ENCODE assay signal across 5 cellular contexts in genomic region chr6:35432702-35433101, GRCh38. TPM values are rescaled to one million over a fixed set of nuclear protein-coding genes. Genes with fewer than 3 reads are reported as not detected.
DNase-seq lines count a peak whose midpoint lies in the region; ATAC-seq, FAIRE-seq and TF ChIP-seq lines count a peak whose summit lies in the region.
"Not testable (repeated sequence)": the region's sequence is repeated elsewhere in the genome, so short reads cannot be mapped to it uniquely, and the experiment has no call there.

No MANE protein-coding gene starts in this region.

- DNase-seq in K562 (ENCODE audit: extremely low read depth in 1 of 4, low spot score in 3 of 4); HepG2 (ENCODE audit: low spot score); transverse colon: not testable (repeated sequence)

- not testable (repeated sequence) for H3K36me3 ChIP-seq in HEK293 (ENCODE audit: control insufficient read depth in 2 of 2, insufficient read depth in 1 of 2, low read length in 2 of 2); K562 (ENCODE audit: control insufficient read depth, insufficient read depth, low read length); HepG2 (replicated peaks in 1 of 2; ENCODE audit: control insufficient read depth in 1 of 2, insufficient read depth in 2 of 2, low read length in 2 of 2); transverse colon

- POLR2A ChIA-PET in HEK293 (lab: Yijun Ruan, JAX): interaction anchor here (0.9 kb wide), 2 partner anchors 9 to 26 kb away, joined by 3 read pairs; no protein-coding TSS in a partner anchor
- POLR2A ChIA-PET in K562 (lab: Yijun Ruan, JAX); HepG2 (lab: Yijun Ruan, JAX): not testable (repeated sequence)

- not testable (repeated sequence) for H3K4me2 ChIP-seq in K562 (ENCODE audit: insufficient read depth, low read length); HepG2 (ENCODE audit: low read depth, low read length)

- H4K20me1 ChIP-seq in K562 (replicated peaks; ENCODE audit: control insufficient read depth, insufficient read depth, low read length); HepG2 (ENCODE audit: insufficient read depth, low read length): not testable (repeated sequence)

- WGBS in K562 (ENCODE audit: insufficient coverage, low coverage, missing lambda C conversion rate): 10% methylated on average over 3 of the region's 3 CpGs
- 42% methylated on average over 3 of the region's 3 CpGs for WGBS in HepG2 (ENCODE audit: low lambda C conversion rate)
- WGBS in transverse colon (ENCODE audit: low coverage in 1 of 2), 2 donors: 59 to 87% methylated on average over 2 to 3 of the region's 3 CpGs

- TF ChIP-seq CTCF in HEK293 (tag by site-specific recombination; IDR thresholded peaks at IDR 0.05); VCaP (conservative IDR thresholded peaks at IDR 0.05); K562 (IDR thresholded peaks at IDR 0.05 in 2 of 3, conservative IDR thresholded peaks at IDR 0.05 in 1 of 3; ENCODE audit: insufficient read depth in 2 of 3, low read depth in 1 of 3, low read length in 3 of 3); HepG2 (CRISPR knock-in tag; IDR thresholded peaks at IDR 0.05); transverse colon (IDR thresholded peaks at IDR 0.05): not testable (repeated sequence)

- in situ Hi-C loops in K562 (cut with MboI); HepG2 (cut with HindIII; ENCODE audit: extremely low pct_ligation_motif_present, low pct_unique_long_range_greater_than_20kb): not testable (repeated sequence)
- in situ Hi-C loops in transverse colon (cut with MboI; ENCODE audit: low pct_ligation_motif_present in 1 of 4, low pct_unique_long_range_greater_than_20kb in 1 of 4, low sequenced_read_pairs in 3 of 4): loop anchor here in 1 of 4 donors (25.0 kb wide), 1 partner anchor 120 kb away; no protein-coding TSS in a partner anchor

- not testable (repeated sequence) for H3K4me3 ChIP-seq in HEK293 (ENCODE audit: low read depth, low read length); K562; HepG2 (replicated peaks in 1 of 3; ENCODE audit: insufficient read depth in 1 of 3, low read depth in 2 of 3, low read length in 3 of 3); transverse colon

- H3K27me3 ChIP-seq in K562 (ENCODE audit: control insufficient read depth in 2 of 2, insufficient read depth in 2 of 2, low read length in 2 of 2); transverse colon: not testable (repeated sequence)
- peaks cover 2 to 16% of the 10 kb centered on the region in 2 experiments; a peak in 2 of 5 replicates for H3K27me3 ChIP-seq in HepG2 (ENCODE audit: control insufficient read depth in 1 of 2, insufficient read depth in 2 of 2, low read length in 2 of 2)

- ATAC-seq in K562, HepG2: not testable (repeated sequence)

- not testable (repeated sequence) for H2AFZ ChIP-seq in K562 (ENCODE audit: low read depth, low read length); HepG2 (ENCODE audit: low read length)

- H3K9me3 ChIP-seq in HEK293 (ENCODE audit: control insufficient read depth, insufficient read depth, low read depth, low read length); HepG2 (ENCODE audit: low read length); transverse colon: not testable (repeated sequence)
- peaks cover 16% of the 10 kb centered on the region; the same call in 1 of the 2 replicates for H3K9me3 ChIP-seq in K562 (replicated peaks; ENCODE audit: control insufficient read depth, insufficient read depth, low read depth, low read length)

- intact Hi-C loops in K562 (cut with micrococcal nuclease); HepG2 (cut with micrococcal nuclease; ENCODE audit: unreplicated experiment); transverse colon (cut with DNase I; ENCODE audit: low total_unique reads): not testable (repeated sequence)

- not testable (repeated sequence) for H3K79me2 ChIP-seq in K562 (ENCODE audit: control insufficient read depth, insufficient read depth, low read length); HepG2 (ENCODE audit: insufficient read depth, low read length)

- not testable (repeated sequence) for TF ChIP-seq EP300 in K562 (IDR thresholded peaks at IDR 0.05; ENCODE audit: low read length); HepG2 (IDR thresholded peaks at IDR 0.05; ENCODE audit: low read depth in 2 of 2, low read length in 2 of 2); HepG2 (CRISPR knock-in tag; IDR thresholded peaks at IDR 0.05; ENCODE audit: borderline replicate concordance); transverse colon (IDR thresholded peaks at IDR 0.05; ENCODE audit: low read depth)

- CTCF ChIA-PET in HEK293 (lab: Yijun Ruan, JAX): interaction anchor here (1.2 to 6.6 kb wide), 4 partner anchors 10 to 17 kb away, joined by 3 to 39 read pairs (median 5); no protein-coding TSS in a partner anchor
- CTCF ChIA-PET in K562 (lab: Yijun Ruan, JAX; ENCODE audit: low intra/inter-chr PET ratio); HepG2 (lab: Yijun Ruan, JAX; ENCODE audit: low intra/inter-chr PET ratio, low total read pairs): not testable (repeated sequence)

- not testable (repeated sequence) for H3K4me1 ChIP-seq in HEK293 (ENCODE audit: control insufficient read depth, insufficient read depth, low read length)
- H3K4me1 ChIP-seq in K562 (replicated peaks in 1 of 2; ENCODE audit: control insufficient read depth in 2 of 2, insufficient read depth in 2 of 2, low read length in 2 of 2): peaks cover 0 to 13% of the 10 kb centered on the region in 2 experiments; a peak in 2 of 5 replicates
- H3K4me1 ChIP-seq in HepG2 (ENCODE audit: insufficient read depth, low read length): peaks cover 64% of the 10 kb centered on the region
- H3K4me1 ChIP-seq in transverse colon: peaks cover 8 to 42% (median 26%) of the 10 kb centered on the region in 4 donors

- not testable (repeated sequence) for H3K9ac ChIP-seq in K562 (ENCODE audit: insufficient read depth in 1 of 2, low read depth in 2 of 2, low read length in 2 of 2); HepG2 (ENCODE audit: insufficient read depth, low read depth, low read length)

- not testable (repeated sequence) for FAIRE-seq in K562 (lab: Jason Lieb, UNC); HepG2 (lab: Jason Lieb, UNC)

- BruUV-seq in K562 (replicated peaks; lab: Mats Ljungman, UMichigan); HepG2 (replicated peaks; lab: Mats Ljungman, UMichigan): not testable (repeated sequence)

- not testable (repeated sequence) for TF ChIP-seq RAD21 in K562 (CRISPR knock-in tag; conservative IDR thresholded peaks at IDR 0.05 in 1 of 2, IDR thresholded peaks at IDR 0.05 in 1 of 2); HepG2 (CRISPR knock-in tag; IDR thresholded peaks at IDR 0.05)

- H3K9me1 ChIP-seq in K562 (ENCODE audit: control insufficient read depth, insufficient read depth, low read length): not testable (repeated sequence)

- TF ChIP-seq POLR2A in K562 (conservative IDR thresholded peaks at IDR 0.05); HepG2 (IDR thresholded peaks at IDR 0.05; ENCODE audit: insufficient read depth in 1 of 2, low read depth in 2 of 2, low read length in 2 of 2); transverse colon (IDR thresholded peaks at IDR 0.05): not testable (repeated sequence)

- H3K27ac ChIP-seq in HEK293 (ENCODE audit: extremely low read depth, low read depth, low read length); K562 (ENCODE audit: extremely low read depth, low read depth, low read length); HepG2 (ENCODE audit: extremely low read length, insufficient read depth, low read length): not testable (repeated sequence)
- H3K27ac ChIP-seq in VCaP (peak overlapping the region; percentile 39), transverse colon (peak overlapping the region; percentile 48 to 63 (median 54))

RNA-seq across cellular contexts. Expression of gene FANCE, which starts 19.4 kb away (rescaled TPM):
- total RNA-seq in K562 (2011; cell fraction: chromatin; rRNA removed; ENCODE audit: low replicate concordance): 16.1 and 26.5 TPM in 2 replicates
- 19.5 and 21.1 TPM in 2 replicates for total RNA-seq in K562 (2011; cell fraction: nucleolus; rRNA removed)
- 16.1 and 16.4 TPM in 2 replicates for total RNA-seq in K562 (2011; cell fraction: nucleoplasm; rRNA removed)
- 26.7 and 30.2 TPM in 2 replicates for total RNA-seq in K562 (2014; rRNA removed)
- total RNA-seq in K562 (2014; rRNA removed; fragmentation: Illumina TruSeq; extraction: Trizol): 16.1 and 16.8 TPM in 2 replicates
- 14.5 and 14.8 TPM in 2 replicates for total RNA-seq in K562 (2015; rRNA removed; fragmentation: Illumina TruSeq; extraction: Trizol)
- 23.7 and 26.1 TPM in 2 replicates for total RNA-seq in K562 (2021)
- polyA plus RNA-seq in K562 (2011; rRNA removed): 17.0 and 20.4 TPM in 2 replicates
- 19.3 and 22.3 TPM in 2 replicates for polyA plus RNA-seq in K562 (2011; cell fraction: cytosol; rRNA removed)
- 18.2 and 22.0 TPM in 2 replicates for polyA plus RNA-seq in K562 (2011; cell fraction: nucleus; rRNA removed)
- 13.1 and 18.0 TPM in 2 replicates for polyA plus RNA-seq in K562 (2012)
- 17.3 and 18.3 TPM in 2 replicates for polyA plus RNA-seq in K562 (2014; fragmentation: Illumina TruSeq; extraction: Trizol)
- polyA plus RNA-seq in K562 (2014; fragmentation: Nextera tagmentation; extraction: Ambion mirVana): 1 to 10 TPM; 5.7 to 5.9 TPM
- 17.2 and 20.4 TPM in 2 replicates for polyA plus RNA-seq in K562 (2014; rRNA removed)
- polyA minus RNA-seq in K562 (2011; rRNA and poly(A)+ RNA removed): 14.5 and 16.4 TPM in 2 replicates
- 12.4 and 15.0 TPM in 2 replicates for polyA minus RNA-seq in K562 (2011; cell fraction: cytosol; rRNA and poly(A)+ RNA removed)
- 4.8 and 6.6 TPM in 2 replicates for polyA minus RNA-seq in K562 (2011; cell fraction: nucleus; rRNA and poly(A)+ RNA removed)
- 9.7 and 11.2 TPM in 2 replicates for total RNA-seq in HepG2 (2016; rRNA removed; fragmentation: Illumina TruSeq; extraction: Trizol)
- total RNA-seq in HepG2 (2016; cell fraction: cytosol; rRNA removed; fragmentation: Illumina TruSeq; extraction: Trizol; ENCODE audit: low read depth): 1.9 and 2.5 TPM in 2 replicates
- total RNA-seq in HepG2 (2016; cell fraction: insoluble cytoplasmic fraction; rRNA removed; fragmentation: Illumina TruSeq; extraction: Trizol): 9.2 and 10.0 TPM in 2 replicates
- total RNA-seq in HepG2 (2016; cell fraction: membrane; rRNA removed; fragmentation: Illumina TruSeq; extraction: Trizol): 6.3 and 6.7 TPM in 2 replicates
- total RNA-seq in HepG2 (2016; cell fraction: nucleus; rRNA removed; fragmentation: Illumina TruSeq; extraction: Trizol): 4.8 and 7.1 TPM in 2 replicates
- 7.1 and 7.9 TPM in 2 replicates for polyA plus RNA-seq in HepG2 (2011; rRNA removed)
- polyA plus RNA-seq in HepG2 (2011; cell fraction: cytosol; rRNA removed): 6.3 and 6.8 TPM in 2 replicates
- 6.9 and 8.4 TPM in 2 replicates for polyA plus RNA-seq in HepG2 (2011; cell fraction: nucleus; rRNA removed)
- polyA plus RNA-seq in HepG2 (2012): 4.1 and 4.3 TPM in 2 replicates
- polyA plus RNA-seq in HepG2 (2016; cell fraction: cytosol; fragmentation: Illumina TruSeq; extraction: Trizol; ENCODE audit: low read depth): 1.5 and 1.6 TPM in 2 replicates
- polyA plus RNA-seq in HepG2 (2016; cell fraction: insoluble cytoplasmic fraction; fragmentation: Illumina TruSeq; extraction: Trizol; ENCODE audit: low read depth): 7.5 and 8.6 TPM in 2 replicates
- polyA plus RNA-seq in HepG2 (2016; cell fraction: membrane; fragmentation: Illumina TruSeq; extraction: Trizol; ENCODE audit: low read depth): 3.0 and 4.3 TPM in 2 replicates
- polyA plus RNA-seq in HepG2 (2016; cell fraction: nucleus; fragmentation: Illumina TruSeq; extraction: Trizol; ENCODE audit: insufficient read depth, low read depth): 13.2 and 13.8 TPM in 2 replicates
- polyA minus RNA-seq in HepG2 (2011; rRNA and poly(A)+ RNA removed; ENCODE audit: low replicate concordance): 14.3 and 23.1 TPM in 2 replicates
- polyA minus RNA-seq in HepG2 (2011; cell fraction: cytosol; rRNA and poly(A)+ RNA removed): 5.5 TPM in 2 replicates
- polyA minus RNA-seq in HepG2 (2011; cell fraction: nucleus; rRNA and poly(A)+ RNA removed): 1.8 and 2.4 TPM in 2 replicates
- total RNA-seq in transverse colon: 10 to 100 TPM in 1 of 4 donors, 1 to 10 TPM in 2, under 1 TPM in 1; 0.75 to 30.8 (median 3.8) TPM

RNA-seq across cellular contexts. Expression of gene RPL10A, which starts 35.5 kb away (rescaled TPM):
- total RNA-seq in K562 (2011; cell fraction: chromatin; rRNA removed; ENCODE audit: low replicate concordance): 362 and 601 TPM in 2 replicates
- total RNA-seq in K562 (2011; cell fraction: nucleolus; rRNA removed): 935 and 968 TPM in 2 replicates
- 800 and 1,320 TPM in 2 replicates for total RNA-seq in K562 (2011; cell fraction: nucleoplasm; rRNA removed)
- total RNA-seq in K562 (2014; rRNA removed) (2,223 and 2,318 TPM in 2 replicates), K562 (2014; rRNA removed; fragmentation: Illumina TruSeq; extraction: Trizol) (1,978 and 2,020 TPM in 2 replicates), K562 (2015; rRNA removed; fragmentation: Illumina TruSeq; extraction: Trizol) (1,939 and 1,940 TPM in 2 replicates), K562 (2021) (1,856 and 1,978 TPM in 2 replicates), HepG2 (2016; rRNA removed; fragmentation: Illumina TruSeq; extraction: Trizol) (1,854 and 2,285 TPM in 2 replicates), transverse colon (100 to 1,000 TPM; 323 to 991 (median 649) TPM)
- polyA plus RNA-seq in K562 (2011; rRNA removed) (3,124 and 3,130 TPM in 2 replicates), K562 (2014; fragmentation: Illumina TruSeq; extraction: Trizol) (2,585 and 3,193 TPM in 2 replicates), K562 (2014; fragmentation: Nextera tagmentation; extraction: Ambion mirVana) (1,000 to 10,000 TPM; 1,589 to 2,116 TPM), K562 (2014; rRNA removed) (2,844 and 3,237 TPM in 2 replicates), HepG2 (2011; rRNA removed) (2,253 and 2,726 TPM in 2 replicates)
- polyA plus RNA-seq in K562 (2011; cell fraction: cytosol; rRNA removed): 2,866 and 3,308 TPM in 2 replicates
- 2,021 and 2,231 TPM in 2 replicates for polyA plus RNA-seq in K562 (2011; cell fraction: nucleus; rRNA removed)
- 2,102 and 3,298 TPM in 2 replicates for polyA plus RNA-seq in K562 (2012)
- 1,756 and 1,900 TPM in 2 replicates for polyA minus RNA-seq in K562 (2011; rRNA and poly(A)+ RNA removed)
- polyA minus RNA-seq in K562 (2011; cell fraction: cytosol; rRNA and poly(A)+ RNA removed): 874 and 913 TPM in 2 replicates
- polyA minus RNA-seq in K562 (2011; cell fraction: nucleus; rRNA and poly(A)+ RNA removed): 342 and 506 TPM in 2 replicates
- total RNA-seq in HepG2 (2016; cell fraction: cytosol; rRNA removed; fragmentation: Illumina TruSeq; extraction: Trizol; ENCODE audit: low read depth): 2,437 and 2,775 TPM in 2 replicates
- 1,859 and 2,386 TPM in 2 replicates for total RNA-seq in HepG2 (2016; cell fraction: insoluble cytoplasmic fraction; rRNA removed; fragmentation: Illumina TruSeq; extraction: Trizol)
- 4,119 and 4,316 TPM in 2 replicates for total RNA-seq in HepG2 (2016; cell fraction: membrane; rRNA removed; fragmentation: Illumina TruSeq; extraction: Trizol)
- 734 and 771 TPM in 2 replicates for total RNA-seq in HepG2 (2016; cell fraction: nucleus; rRNA removed; fragmentation: Illumina TruSeq; extraction: Trizol)
- 2,315 and 3,589 TPM in 2 replicates for polyA plus RNA-seq in HepG2 (2011; cell fraction: cytosol; rRNA removed)
- 1,402 and 1,561 TPM in 2 replicates for polyA plus RNA-seq in HepG2 (2011; cell fraction: nucleus; rRNA removed)
- 2,161 and 2,246 TPM in 2 replicates for polyA plus RNA-seq in HepG2 (2012)
- 3,096 and 3,343 TPM in 2 replicates for polyA plus RNA-seq in HepG2 (2016; cell fraction: cytosol; fragmentation: Illumina TruSeq; extraction: Trizol; ENCODE audit: low read depth)
- 2,345 and 2,428 TPM in 2 replicates for polyA plus RNA-seq in HepG2 (2016; cell fraction: insoluble cytoplasmic fraction; fragmentation: Illumina TruSeq; extraction: Trizol; ENCODE audit: low read depth)
- 4,116 and 4,234 TPM in 2 replicates for polyA plus RNA-seq in HepG2 (2016; cell fraction: membrane; fragmentation: Illumina TruSeq; extraction: Trizol; ENCODE audit: low read depth)
- 1,389 and 1,424 TPM in 2 replicates for polyA plus RNA-seq in HepG2 (2016; cell fraction: nucleus; fragmentation: Illumina TruSeq; extraction: Trizol; ENCODE audit: insufficient read depth, low read depth)
- 921 and 1,139 TPM in 2 replicates for polyA minus RNA-seq in HepG2 (2011; rRNA and poly(A)+ RNA removed; ENCODE audit: low replicate concordance)
- 630 and 657 TPM in 2 replicates for polyA minus RNA-seq in HepG2 (2011; cell fraction: cytosol; rRNA and poly(A)+ RNA removed)
- polyA minus RNA-seq in HepG2 (2011; cell fraction: nucleus; rRNA and poly(A)+ RNA removed): 275 and 369 TPM in 2 replicates
